In the genomic region with DNA sequence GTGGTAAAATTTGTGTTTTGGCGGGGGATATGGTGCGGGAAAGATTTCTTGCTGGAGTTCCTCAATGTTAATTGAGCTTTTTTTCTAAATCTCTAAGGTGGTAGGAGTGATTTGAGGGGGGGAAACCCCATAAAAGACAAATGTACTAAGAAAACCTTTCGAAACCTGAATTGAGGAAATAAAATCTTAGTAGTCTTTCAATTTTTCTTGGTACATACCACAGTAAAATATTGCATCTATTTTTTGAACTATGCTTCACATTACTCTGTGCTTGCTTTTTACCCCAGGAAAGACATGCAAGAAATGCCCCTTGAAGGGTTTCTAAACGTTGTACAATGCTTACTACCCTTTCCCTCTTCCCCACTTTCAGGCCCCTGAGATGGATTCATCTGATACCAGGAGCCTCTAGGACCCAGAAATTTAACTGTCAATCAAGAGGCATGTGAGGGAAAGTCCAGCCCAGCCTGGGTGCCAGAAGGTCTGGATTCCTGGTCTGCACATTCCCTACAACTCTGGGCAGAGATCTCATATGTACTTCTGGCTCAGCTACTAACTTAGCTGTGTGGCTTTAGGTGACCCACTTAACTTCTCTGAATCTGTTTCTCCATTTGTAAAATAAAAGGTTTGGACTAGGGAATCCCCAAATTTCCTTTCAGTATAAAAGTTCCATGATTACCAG, we compare ENCODE assay signal across 1 cellular context.
TF ChIP-seq lines count a peak whose summit lies in the region.

No MANE protein-coding gene starts in this region.

TF ChIP-seq in HepG2, 621 proteins besides CTCF, POLR2A, EP300 and RAD21:
- TF ChIP-seq ZNF768 (CRISPR knock-in tag; IDR thresholded peaks at IDR 0.05) = peak; percentile 85; the same call in 1 of the 2 replicates
- TF ChIP-seq KLF11 (CRISPR knock-in tag; IDR thresholded peaks at IDR 0.05) = no peak
- TF ChIP-seq ZKSCAN1 (IDR thresholded peaks at IDR 0.05; ENCODE audit: low read length) = no peak
- no peak for TF ChIP-seq ZNF354B (CRISPR knock-in tag; IDR thresholded peaks at IDR 0.05)
- TF ChIP-seq, protein P1, sequence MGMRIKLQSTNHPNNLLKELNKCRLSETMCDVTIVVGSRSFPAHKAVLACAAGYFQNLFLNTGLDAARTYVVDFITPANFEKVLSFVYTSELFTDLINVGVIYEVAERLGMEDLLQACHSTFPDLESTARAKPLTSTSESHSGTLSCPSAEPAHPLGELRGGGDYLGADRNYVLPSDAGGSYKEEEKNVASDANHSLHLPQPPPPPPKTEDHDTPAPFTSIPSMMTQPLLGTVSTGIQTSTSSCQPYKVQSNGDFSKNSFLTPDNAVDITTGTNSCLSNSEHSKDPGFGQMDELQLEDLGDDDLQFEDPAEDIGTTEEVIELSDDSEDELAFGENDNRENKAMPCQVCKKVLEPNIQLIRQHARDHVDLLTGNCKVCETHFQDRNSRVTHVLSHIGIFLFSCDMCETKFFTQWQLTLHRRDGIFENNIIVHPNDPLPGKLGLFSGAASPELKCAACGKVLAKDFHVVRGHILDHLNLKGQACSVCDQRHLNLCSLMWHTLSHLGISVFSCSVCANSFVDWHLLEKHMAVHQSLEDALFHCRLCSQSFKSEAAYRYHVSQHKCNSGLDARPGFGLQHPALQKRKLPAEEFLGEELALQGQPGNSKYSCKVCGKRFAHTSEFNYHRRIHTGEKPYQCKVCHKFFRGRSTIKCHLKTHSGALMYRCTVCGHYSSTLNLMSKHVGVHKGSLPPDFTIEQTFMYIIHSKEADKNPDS (CRISPR knock-in tag; IDR thresholded peaks at IDR 0.05) = no peak
- TF ChIP-seq, protein P2, sequence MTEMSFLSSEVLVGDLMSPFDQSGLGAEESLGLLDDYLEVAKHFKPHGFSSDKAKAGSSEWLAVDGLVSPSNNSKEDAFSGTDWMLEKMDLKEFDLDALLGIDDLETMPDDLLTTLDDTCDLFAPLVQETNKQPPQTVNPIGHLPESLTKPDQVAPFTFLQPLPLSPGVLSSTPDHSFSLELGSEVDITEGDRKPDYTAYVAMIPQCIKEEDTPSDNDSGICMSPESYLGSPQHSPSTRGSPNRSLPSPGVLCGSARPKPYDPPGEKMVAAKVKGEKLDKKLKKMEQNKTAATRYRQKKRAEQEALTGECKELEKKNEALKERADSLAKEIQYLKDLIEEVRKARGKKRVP (CRISPR knock-in tag; IDR thresholded peaks at IDR 0.05) = no peak
- TF ChIP-seq ZMYM3 (CRISPR knock-in tag; IDR thresholded peaks at IDR 0.05) = peak; percentile 69; the same call in 1 of the 2 replicates
- no peak for TF ChIP-seq ELF4 (CRISPR knock-in tag; IDR thresholded peaks at IDR 0.05; ENCODE audit: borderline replicate concordance)
- no peak for TF ChIP-seq FOXP1 (IDR thresholded peaks at IDR 0.05)
- no peak for TF ChIP-seq FOXP1 (CRISPR knock-in tag; IDR thresholded peaks at IDR 0.05)
- TF ChIP-seq, protein P3, sequence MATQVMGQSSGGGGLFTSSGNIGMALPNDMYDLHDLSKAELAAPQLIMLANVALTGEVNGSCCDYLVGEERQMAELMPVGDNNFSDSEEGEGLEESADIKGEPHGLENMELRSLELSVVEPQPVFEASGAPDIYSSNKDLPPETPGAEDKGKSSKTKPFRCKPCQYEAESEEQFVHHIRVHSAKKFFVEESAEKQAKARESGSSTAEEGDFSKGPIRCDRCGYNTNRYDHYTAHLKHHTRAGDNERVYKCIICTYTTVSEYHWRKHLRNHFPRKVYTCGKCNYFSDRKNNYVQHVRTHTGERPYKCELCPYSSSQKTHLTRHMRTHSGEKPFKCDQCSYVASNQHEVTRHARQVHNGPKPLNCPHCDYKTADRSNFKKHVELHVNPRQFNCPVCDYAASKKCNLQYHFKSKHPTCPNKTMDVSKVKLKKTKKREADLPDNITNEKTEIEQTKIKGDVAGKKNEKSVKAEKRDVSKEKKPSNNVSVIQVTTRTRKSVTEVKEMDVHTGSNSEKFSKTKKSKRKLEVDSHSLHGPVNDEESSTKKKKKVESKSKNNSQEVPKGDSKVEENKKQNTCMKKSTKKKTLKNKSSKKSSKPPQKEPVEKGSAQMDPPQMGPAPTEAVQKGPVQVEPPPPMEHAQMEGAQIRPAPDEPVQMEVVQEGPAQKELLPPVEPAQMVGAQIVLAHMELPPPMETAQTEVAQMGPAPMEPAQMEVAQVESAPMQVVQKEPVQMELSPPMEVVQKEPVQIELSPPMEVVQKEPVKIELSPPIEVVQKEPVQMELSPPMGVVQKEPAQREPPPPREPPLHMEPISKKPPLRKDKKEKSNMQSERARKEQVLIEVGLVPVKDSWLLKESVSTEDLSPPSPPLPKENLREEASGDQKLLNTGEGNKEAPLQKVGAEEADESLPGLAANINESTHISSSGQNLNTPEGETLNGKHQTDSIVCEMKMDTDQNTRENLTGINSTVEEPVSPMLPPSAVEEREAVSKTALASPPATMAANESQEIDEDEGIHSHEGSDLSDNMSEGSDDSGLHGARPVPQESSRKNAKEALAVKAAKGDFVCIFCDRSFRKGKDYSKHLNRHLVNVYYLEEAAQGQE (IDR thresholded peaks at IDR 0.05; ENCODE audit: borderline replicate concordance in 1 of 2, low read depth in 1 of 2, low read length in 2 of 2) = no peak
- TF ChIP-seq CENPX (CRISPR knock-in tag; IDR thresholded peaks at IDR 0.05) = no peak
- TF ChIP-seq ZMAT3 (CRISPR knock-in tag; conservative IDR thresholded peaks at IDR 0.05) = no peak
- TF ChIP-seq, protein P4, sequence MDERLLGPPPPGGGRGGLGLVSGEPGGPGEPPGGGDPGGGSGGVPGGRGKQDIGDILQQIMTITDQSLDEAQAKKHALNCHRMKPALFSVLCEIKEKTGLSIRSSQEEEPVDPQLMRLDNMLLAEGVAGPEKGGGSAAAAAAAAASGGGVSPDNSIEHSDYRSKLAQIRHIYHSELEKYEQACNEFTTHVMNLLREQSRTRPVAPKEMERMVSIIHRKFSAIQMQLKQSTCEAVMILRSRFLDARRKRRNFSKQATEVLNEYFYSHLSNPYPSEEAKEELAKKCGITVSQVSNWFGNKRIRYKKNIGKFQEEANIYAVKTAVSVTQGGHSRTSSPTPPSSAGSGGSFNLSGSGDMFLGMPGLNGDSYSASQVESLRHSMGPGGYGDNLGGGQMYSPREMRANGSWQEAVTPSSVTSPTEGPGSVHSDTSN (CRISPR knock-in tag; IDR thresholded peaks at IDR 0.05) = peak; percentile 72
- TF ChIP-seq NBN (conservative IDR thresholded peaks at IDR 0.05) = no peak
- TF ChIP-seq KDM1A (CRISPR knock-in tag; IDR thresholded peaks at IDR 0.05) = 0 out of 2 replicates have a peak, but pooled peaks have one; percentile 43
- TF ChIP-seq TEAD3 (CRISPR knock-in tag; optimal IDR thresholded peaks at IDR 0.05; ENCODE audit: borderline replicate concordance) = peak; percentile 56
TF ChIP-seq in HepG2: peak in this region for 5.
